Comparison of ENCODE assay signal across 1 cellular context in the genomic region with DNA sequence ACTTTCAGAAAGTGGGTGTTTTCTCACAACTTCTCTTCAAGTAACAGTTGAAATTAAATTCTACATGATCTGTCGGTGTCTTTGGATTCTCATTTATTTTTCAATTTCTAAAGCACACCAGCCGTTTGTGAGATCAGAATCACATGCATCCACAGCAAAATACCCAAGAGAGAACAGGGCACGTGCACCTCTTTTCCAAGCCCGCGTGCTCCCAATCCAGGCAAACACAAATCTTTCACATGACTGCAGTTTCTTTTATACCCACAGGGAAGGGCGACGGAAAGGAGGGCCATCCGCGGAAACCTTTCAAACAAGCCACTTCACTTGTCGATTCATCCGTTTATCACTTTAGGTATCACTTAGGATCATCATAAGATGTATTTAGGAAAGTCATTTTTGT.
TF ChIP-seq lines count a peak whose summit lies in the region.

No MANE protein-coding gene starts in this region.

TF ChIP-seq in GM23338, 12 proteins besides CTCF, POLR2A, EP300 and RAD21 (continued from another document):
- no peak for TF ChIP-seq ZNF462 (CRISPR knock-in tag; IDR thresholded peaks at IDR 0.05)
- TF ChIP-seq, protein P1, sequence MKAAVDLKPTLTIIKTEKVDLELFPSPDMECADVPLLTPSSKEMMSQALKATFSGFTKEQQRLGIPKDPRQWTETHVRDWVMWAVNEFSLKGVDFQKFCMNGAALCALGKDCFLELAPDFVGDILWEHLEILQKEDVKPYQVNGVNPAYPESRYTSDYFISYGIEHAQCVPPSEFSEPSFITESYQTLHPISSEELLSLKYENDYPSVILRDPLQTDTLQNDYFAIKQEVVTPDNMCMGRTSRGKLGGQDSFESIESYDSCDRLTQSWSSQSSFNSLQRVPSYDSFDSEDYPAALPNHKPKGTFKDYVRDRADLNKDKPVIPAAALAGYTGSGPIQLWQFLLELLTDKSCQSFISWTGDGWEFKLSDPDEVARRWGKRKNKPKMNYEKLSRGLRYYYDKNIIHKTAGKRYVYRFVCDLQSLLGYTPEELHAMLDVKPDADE (IDR thresholded peaks at IDR 0.05), result no peak
